8 cellular contexts compared by ENCODE assay signal in genomic region chr1:6200188-6200809, GRCh38. TPM values are rescaled to one million over a fixed set of nuclear protein-coding genes. Genes with fewer than 3 reads are reported as not detected.
DNase-seq lines count a peak whose midpoint lies in the region; ATAC-seq and TF ChIP-seq lines count a peak whose summit lies in the region.

No MANE protein-coding gene starts in this region.

- H3K36me3 ChIP-seq in heart left ventricle (peaks cover 0 to 24% (median 20%) of the 10 kb centered on the region in 9 donors), ascending aorta (peaks cover 7 to 19% of the 10 kb centered on the region in 2 donors), lower lobe of right lung (peaks cover 21% of the 10 kb centered on the region), aorta (ENCODE audit: control insufficient read depth in 1 of 2, insufficient read depth in 2 of 2, low read length in 1 of 2) (no peaks in the 10 kb centered on the region)

- intact Hi-C loops in heart left ventricle (cut with DNase I) (loop anchor here in 2 of 10 donors (5.0 to 10.0 kb wide), 2 partner anchors 37 to 145 kb away; partner anchors contain the start of gene ICMT (in 1 of the 2)), cardiac septum (cut with DNase I) (no loop called here), ascending aorta (cut with DNase I) (no loop called here), lower lobe of right lung (cut with DNase I) (no loop called here), aorta (cut with DNase I) (loop anchor here in 1 of 2 donors (10.0 kb wide), 1 partner anchor 205 kb away; the partner anchor contains the start of gene NPHP4)

- H3K9me3 ChIP-seq in heart left ventricle, result no peaks in the 10 kb centered on the region
- H3K9me3 ChIP-seq in ascending aorta, result no peaks in the 10 kb centered on the region
- no peaks in the 10 kb centered on the region for H3K9me3 ChIP-seq in lower lobe of right lung
- no peaks in the 10 kb centered on the region for H3K9me3 ChIP-seq in aorta (ENCODE audit: control insufficient read depth, low read length)

- WGBS in heart left ventricle, 4 donors, result 63 to 68% (median 65%) methylated on average over 10 of the region's 10 CpGs
- 57 to 58% methylated on average over 10 of the region's 10 CpGs for WGBS in aorta, 2 donors

- H3K4me3 ChIP-seq in heart left ventricle, result peak overlapping the region in 11 of 12 donors; percentile 29 to 100 (median 89)
- peak overlapping the region; percentile 77 to 86 for H3K4me3 ChIP-seq in ascending aorta
- H3K4me3 ChIP-seq in lower lobe of right lung, result peak overlapping the region; percentile 85
- H3K4me3 ChIP-seq in aorta (ENCODE audit: low read length in 2 of 2), result peak overlapping the region; percentile 11 to 14

- no peaks in the 10 kb centered on the region for H3K27me3 ChIP-seq in heart left ventricle
- no peaks in the 10 kb centered on the region for H3K27me3 ChIP-seq in ascending aorta
- peaks cover under 1% of the 10 kb centered on the region for H3K27me3 ChIP-seq in lower lobe of right lung (ENCODE audit: low read depth)
- H3K27me3 ChIP-seq in aorta (ENCODE audit: control insufficient read depth in 1 of 2, insufficient read depth in 2 of 2, low read length in 1 of 2), result no peaks in the 10 kb centered on the region

- no peak for TF ChIP-seq POLR2A in heart left ventricle (IDR thresholded peaks at IDR 0.05)

- TF ChIP-seq CTCF in heart left ventricle (IDR thresholded peaks at IDR 0.05), result no peak
- TF ChIP-seq CTCF in ascending aorta (IDR thresholded peaks at IDR 0.05), result no peak
- no peak for TF ChIP-seq CTCF in lower lobe of right lung (IDR thresholded peaks at IDR 0.05)

- peak overlapping the region; percentile 66 to 93 (median 84) for H3K27ac ChIP-seq in heart left ventricle
- H3K27ac ChIP-seq in ascending aorta, result peak overlapping the region; percentile 79 to 82
- H3K27ac ChIP-seq in lower lobe of right lung, result peak overlapping the region; percentile 87
- H3K27ac ChIP-seq in aorta (ENCODE audit: low read depth in 1 of 2, low read length in 2 of 2), result peak overlapping the region in 1 of 2 donors; percentile 61

- no peak for DNase-seq in heart left ventricle
- no peak for DNase-seq in cardiac septum (ENCODE audit: low spot score)
- no peak for DNase-seq in ascending aorta (ENCODE audit: low spot score in 2 of 2)
- no peak for DNase-seq in lower lobe of right lung
- DNase-seq in aorta, result no peak
- DNase-seq in AG08395 (ENCODE audit: low spot score), result no peak
- no peak for DNase-seq in HuH-7.5 (ENCODE audit: low spot score)
- DNase-seq in NCI-H2227 (lab: John Stamatoyannopoulos, UW; ENCODE audit: unreplicated experiment), result no peak

- ATAC-seq in heart left ventricle (no peak), lower lobe of right lung (no peak), aorta (ENCODE audit: low FRiP score) (no peak)

- H3K4me1 ChIP-seq in heart left ventricle (peaks cover 8 to 37% (median 26%) of the 10 kb centered on the region in 12 donors), ascending aorta (peaks cover 15 to 26% of the 10 kb centered on the region in 2 donors), lower lobe of right lung (peaks cover 36% of the 10 kb centered on the region), aorta (ENCODE audit: control insufficient read depth in 1 of 2, insufficient read depth in 2 of 2, low read length in 2 of 2) (no peaks in the 10 kb centered on the region)

RNA-seq across cellular contexts. Expression of gene RPL22, which starts 0.9 kb away (rescaled TPM):
- total RNA-seq in heart left ventricle (100 to 1,000 TPM in 7 of 9 donors, 10 to 100 TPM in 2; 63.6 to 343 (median 241) TPM), cardiac septum (205 TPM), ascending aorta (88.8 TPM), lower lobe of right lung (317 TPM), aorta (100 to 1,000 TPM; 309 to 335 TPM)
- polyA plus RNA-seq in heart left ventricle (100 to 1,000 TPM; 198 to 353 TPM), aorta (100 to 1,000 TPM; 370 to 547 TPM)

RNA-seq across cellular contexts. Expression of gene RNF207, which starts 5.6 kb away (rescaled TPM):
- total RNA-seq in heart left ventricle (100 to 1,000 TPM in 1 of 9 donors, 10 to 100 TPM in 8; 27.0 to 126 (median 58.2) TPM), cardiac septum (91.0 TPM), ascending aorta (81.1 TPM), lower lobe of right lung (14.0 TPM), aorta (10 to 100 TPM; 13.2 to 31.4 TPM)
- polyA plus RNA-seq in heart left ventricle (10 to 100 TPM; 10.6 to 88.6 TPM), aorta (10 to 100 TPM in 1 of 2 donors, 1 to 10 TPM in 1; 1.5 to 15.8 TPM)

RNA-seq across cellular contexts. Expression of gene CHD5, which starts 20.2 kb away (rescaled TPM):
- 1 to 10 TPM in 1 of 9 donors, under 1 TPM in 6, not detected in 2; 0.07 to 1.3 (median 0.32) TPM for total RNA-seq in heart left ventricle
- under 1 TPM; 0.07 to 0.08 TPM for polyA plus RNA-seq in heart left ventricle
- total RNA-seq in cardiac septum, result 0.81 TPM
- 4.0 TPM for total RNA-seq in ascending aorta
- 0.56 TPM for total RNA-seq in lower lobe of right lung
- 1 to 10 TPM in 1 of 2 donors, under 1 TPM in 1; 0.24 to 2.5 TPM for total RNA-seq in aorta
- polyA plus RNA-seq in aorta, result under 1 TPM; 0.25 to 0.38 TPM

RNA-seq across cellular contexts. Expression of gene ICMT, which starts 35.5 kb away (rescaled TPM):
- total RNA-seq in heart left ventricle (100 to 1,000 TPM in 2 of 9 donors, 10 to 100 TPM in 7; 48.7 to 102 (median 64.1) TPM), cardiac septum (71.2 TPM), ascending aorta (96.7 TPM), lower lobe of right lung (49.0 TPM), aorta (10 to 100 TPM; 49.7 to 55.8 TPM)
- polyA plus RNA-seq in heart left ventricle (10 to 100 TPM; 26.8 to 61.6 TPM), aorta (10 to 100 TPM; 21.2 to 30.8 TPM)

RNA-seq across cellular contexts. Expression of gene HES3, which starts 43.7 kb away (rescaled TPM):
- total RNA-seq in heart left ventricle (not detected), cardiac septum (not detected), ascending aorta (not detected), lower lobe of right lung (not detected), aorta (not detected)
- polyA plus RNA-seq in heart left ventricle (not detected), aorta (not detected)

Comparison
In these comparisons a context has a peak if more than half of its experiments do, and no peak if none do; other contexts are left out.
1. H3K4me3 ChIP-seq: peak in every context shown above with its lines; median percentile 89 in heart left ventricle; 85 in lower lobe of right lung; 82 in ascending aorta; 12 in aorta.